Comparison of ENCODE assay signal across 11 cellular contexts in the genomic region with DNA sequence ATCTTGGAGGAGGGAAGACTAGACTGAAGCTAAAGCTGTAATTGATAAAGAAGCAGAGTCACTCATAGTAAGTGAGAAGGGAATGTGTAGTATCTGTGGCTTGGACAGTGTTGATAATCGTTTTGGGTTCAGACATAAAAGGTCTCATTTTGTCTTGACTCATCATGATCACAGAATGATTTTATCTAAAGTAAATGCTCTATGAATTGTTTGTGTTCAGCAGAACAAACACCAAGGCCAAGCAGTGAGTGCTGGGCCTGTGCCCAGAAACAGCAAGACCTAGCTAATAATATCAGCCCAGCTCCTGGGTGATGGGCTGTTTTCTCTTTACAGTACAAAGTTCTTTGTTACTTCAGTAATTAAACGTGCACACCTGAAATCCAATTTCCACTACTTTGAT. TPM values are rescaled to one million over a fixed set of nuclear protein-coding genes. Genes with fewer than 3 reads are reported as not detected.
DNase-seq lines count a peak whose midpoint lies in the region; ATAC-seq and TF ChIP-seq lines count a peak whose summit lies in the region.
"Had no signal": no experiment of that assay in that cellular context is flagged by ENCODE, and none has a peak within 500 bp of the region (broad histone marks: within the 10 kb centered on the region; RNA-seq: fewer than 3 reads in every experiment).

No MANE protein-coding gene starts in this region.

- ATAC-seq in HG02970 (IDR thresholded peaks at IDR 0.05; ENCODE audit: low FRiP score, unreplicated experiment) (no peak), HG02798 (IDR thresholded peaks at IDR 0.05; ENCODE audit: poor library complexity, unreplicated experiment) (no peak)
- ATAC-seq: sciatic nerve had no signal

- DNase-seq in SIG-M5 treated with dmso at 0.1 percent for 504 hours (lab: John Stamatoyannopoulos, UW; ENCODE audit: unreplicated experiment) (peak; percentile 12), SIG-M5 (lab: John Stamatoyannopoulos, UW) (no peak), astrocyte of the cerebellum (ENCODE audit: low read depth) (peak; percentile 76), kidney tubule cell (ENCODE audit: low spot score) (peak; percentile 6), dermis blood vessel endothelial cell (no peak), NCI-H2196 (lab: John Stamatoyannopoulos, UW; ENCODE audit: unreplicated experiment) (no peak)
- DNase-seq: SJCRH30 had no signal

- no peak overlapping the region for H3K4me3 ChIP-seq in astrocyte of the cerebellum (ENCODE audit: low read depth, low read length)
- H3K4me3 ChIP-seq: SJCRH30 had no signal

- TF ChIP-seq CTCF in astrocyte of the cerebellum (IDR thresholded peaks at IDR 0.05; ENCODE audit: low read depth, low read length, missing control alignments), result no peak

- in situ Hi-C loops in astrocyte of the cerebellum (cut with HindIII; ENCODE audit: low sequenced_read_pairs), result no loop called here

RNA-seq across cellular contexts. Expression of a gene that starts 26.7 kb away (rescaled TPM):
- 151 and 171 TPM in 2 replicates for total RNA-seq in dermis blood vessel endothelial cell
- total RNA-seq: activated T-helper 1 cell treated with anti-CD3 and anti-CD28 coated beads, Interleukin-12 subunit alpha, Interleukin-12 subunit beta, Interleukin-2, Interleukin-4 antibody, amounts not matched to agents 30 ng/mL and 10 ng/mL and 1 ng/mL, durations not matched to agents 14 hours and 24 hours and 36 hours had no signal

Comparison
In these comparisons a context has a peak if more than half of its experiments do, and no peak if none do; other contexts are left out.
1. DNase-seq: peak in SIG-M5 treated with dmso at 0.1 percent for 504 hours (single experiment), astrocyte of the cerebellum (single experiment) and kidney tubule cell (single experiment); none in SIG-M5 (single experiment), dermis blood vessel endothelial cell (single experiment) and NCI-H2196 (single experiment).